Comparison of ENCODE assay signal across 8 cellular contexts in the genomic region with DNA sequence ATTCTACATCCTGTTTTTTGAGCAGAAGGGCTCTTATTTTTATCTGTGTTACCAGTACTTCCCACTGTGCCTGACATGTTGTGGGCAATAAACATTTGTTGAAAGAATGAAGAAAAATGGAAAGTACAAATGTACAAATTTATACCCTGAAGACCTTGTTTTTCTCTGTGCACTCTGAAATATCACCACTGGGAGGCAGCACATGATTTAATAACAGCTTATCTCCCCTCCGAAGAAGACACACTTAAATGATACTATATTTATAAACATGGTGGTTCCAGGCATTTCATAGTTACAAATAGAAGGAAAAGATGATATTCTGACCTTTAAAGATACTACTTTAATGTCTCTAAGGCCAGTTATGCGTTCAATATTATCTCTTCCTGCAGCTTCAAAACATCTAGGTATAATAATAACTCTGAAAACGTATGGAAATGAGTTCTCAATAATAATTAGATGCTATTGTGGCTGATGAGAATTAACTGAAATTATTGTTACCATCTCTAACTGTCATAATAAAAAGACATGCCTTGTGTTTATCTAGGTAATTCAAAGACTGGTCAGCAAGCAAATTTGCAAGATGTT. TPM values are rescaled to one million over a fixed set of nuclear protein-coding genes. Genes with fewer than 3 reads are reported as not detected.
A peak's percentile ranks its signal among the peaks of the same experiment; 100 is the strongest.
DNase-seq lines count a peak whose midpoint lies in the region; ATAC-seq, FAIRE-seq and TF ChIP-seq lines count a peak whose summit lies in the region.

No MANE protein-coding gene starts in this region.

- 0 out of 3 replicates have a peak overlapping the region, but pooled peaks have one; percentile 5 for H3K4me2 ChIP-seq in A549
- H3K4me2 ChIP-seq in neuronal stem cell (ENCODE audit: insufficient read depth, low read length, poor library complexity, severe bottlenecking): no peak overlapping the region

- H3K4me1 ChIP-seq in A549: no peaks in the 10 kb centered on the region
- H3K4me1 ChIP-seq in esophagus squamous epithelium: no peaks in the 10 kb centered on the region
- no peaks in the 10 kb centered on the region for H3K4me1 ChIP-seq in neuronal stem cell (ENCODE audit: control insufficient read depth in 2 of 2, insufficient read depth in 1 of 2, low read depth in 1 of 2, low read length in 2 of 2)

- H3K9ac ChIP-seq in neuronal stem cell (ENCODE audit: low read depth, low read length, poor library complexity): no peak overlapping the region

- CTCF ChIA-PET in A549 (lab: Yijun Ruan, JAX): interaction anchor here (0.5 to 4.0 kb wide), 11 partner anchors 90 to 448 kb away, joined by 3 to 23 read pairs (median 4); partner anchors contain the start of genes DNAI4 and MIER1
- CTCF ChIA-PET in activated CD4-positive, alpha-beta memory T cell treated with anti-CD3 and anti-CD28 coated beads, Interleukin-2, amount 10 ng/mL, durations not matched to agents 7 days and 5 days (lab: Charles Lee): interaction anchor here (0.7 to 6.5 kb wide), 12 partner anchors 8 to 735 kb away, joined by 3 to 48 read pairs (median 4); partner anchors contain the start of genes DNAI4 and MIER1

- TF ChIP-seq EP300 in A549 (IDR thresholded peaks at IDR 0.05): no peak

- H2BK15ac ChIP-seq in neuronal stem cell (ENCODE audit: low read length): no peak overlapping the region

- no peak overlapping the region for H2BK120ac ChIP-seq in neuronal stem cell (ENCODE audit: low read depth, low read length)

- peak; percentile 14 to 38 for DNase-seq in A549 (ENCODE audit: low read depth in 1 of 2, low spot score in 1 of 2)
- DNase-seq in NCI-H460 (ENCODE audit: extremely low read depth, low read depth): peak; percentile 52
- DNase-seq in activated CD4-positive, alpha-beta memory T cell treated with anti-CD3 and anti-CD28 coated beads, Interleukin-2, amount 10 ng/mL, durations not matched to agents 7 days and 5 days: peak; percentile 54
- no peak for DNase-seq in esophagus squamous epithelium (lab: John Stamatoyannopoulos, UW)
- peak; percentile 17 for DNase-seq in neuronal stem cell (ENCODE audit: low spot score)
- DNase-seq in HK-2 (ENCODE audit: unreplicated experiment): no peak

- no peak overlapping the region for H2AK5ac ChIP-seq in neuronal stem cell (ENCODE audit: low read depth, low read length)

- H3K4me1 Mint-ChIP-seq in activated CD4-positive, alpha-beta memory T cell treated with anti-CD3 and anti-CD28 coated beads, Interleukin-2, amount 10 ng/mL, durations not matched to agents 7 days and 5 days: peaks cover 15% of the 10 kb centered on the region

- H3K23ac ChIP-seq in neuronal stem cell (ENCODE audit: low read depth, low read length, poor library complexity): no peak overlapping the region

- no peak for TF ChIP-seq POLR2A in A549 (IDR thresholded peaks at IDR 0.05; ENCODE audit: low read length)
- no peak for TF ChIP-seq POLR2A in esophagus squamous epithelium (IDR thresholded peaks at IDR 0.05)

- POLR2A ChIA-PET in A549 (lab: Yijun Ruan, JAX): interaction anchor here (0.6 to 1.5 kb wide), 2 partner anchors 160 to 213 kb away, joined by 3 to 5 read pairs; partner anchors contain the start of genes DNAI4 and MIER1
- POLR2A ChIA-PET in activated CD4-positive, alpha-beta memory T cell treated with anti-CD3 and anti-CD28 coated beads, Interleukin-2, amount 10 ng/mL, durations not matched to agents 7 days and 5 days (lab: Charles Lee): interaction anchor here (0.9 kb wide), 1 partner anchor 380 kb away, joined by 3 read pairs; no protein-coding TSS in a partner anchor

- no peak overlapping the region for H2BK5ac ChIP-seq in neuronal stem cell (ENCODE audit: low read length)

- 0 out of 3 replicates have a peak, but pooled peaks cover 4% of the 10 kb centered on the region for H3K9me3 ChIP-seq in A549
- no peaks in the 10 kb centered on the region for H3K9me3 ChIP-seq in esophagus squamous epithelium
- H3K9me3 ChIP-seq in neuronal stem cell (replicated peaks in 1 of 2; ENCODE audit: control insufficient read depth in 2 of 2, insufficient read depth in 1 of 2, low read depth in 1 of 2, low read length in 2 of 2): no peaks in the 10 kb centered on the region

- peak; percentile 71 to 81 for TF ChIP-seq RAD21 in A549 (conservative IDR thresholded peaks at IDR 0.05 in 1 of 2, IDR thresholded peaks at IDR 0.05 in 1 of 2)

- intact Hi-C loops in esophagus squamous epithelium (cut with DNase I): no loop called here

- H2AFZ ChIP-seq in neuronal stem cell (ENCODE audit: low read length): no peak overlapping the region

- H3K4me3 ChIP-seq in A549 (no peak overlapping the region), esophagus squamous epithelium (no peak overlapping the region), neuronal stem cell (ENCODE audit: low read length in 2 of 2) (no peak overlapping the region)

- H3K27ac ChIP-seq in A549: no peak overlapping the region
- no peak overlapping the region for H3K27ac ChIP-seq in esophagus squamous epithelium
- no peak overlapping the region for H3K27ac ChIP-seq in neuronal stem cell (replicated peaks; ENCODE audit: low read length)

- H4K91ac ChIP-seq in neuronal stem cell (ENCODE audit: low read depth, low read length, poor library complexity): no peak overlapping the region

- no peaks in the 10 kb centered on the region for H3K36me3 ChIP-seq in esophagus squamous epithelium
- no peaks in the 10 kb centered on the region for H3K36me3 ChIP-seq in neuronal stem cell (replicated peaks in 1 of 2; ENCODE audit: control insufficient read depth in 2 of 2, insufficient read depth in 2 of 2, low read length in 2 of 2)

- H3K27ac Mint-ChIP-seq in activated CD4-positive, alpha-beta memory T cell treated with anti-CD3 and anti-CD28 coated beads, Interleukin-2, amount 10 ng/mL, durations not matched to agents 7 days and 5 days: no peak overlapping the region

- no peak overlapping the region for H4K8ac ChIP-seq in neuronal stem cell (ENCODE audit: low read depth, low read length)

- no peak overlapping the region for H3K4me3 Mint-ChIP-seq in activated CD4-positive, alpha-beta memory T cell treated with anti-CD3 and anti-CD28 coated beads, Interleukin-2, amount 10 ng/mL, durations not matched to agents 7 days and 5 days

- H3K14ac ChIP-seq in neuronal stem cell (ENCODE audit: low read length): no peak overlapping the region

- no peaks in the 10 kb centered on the region for H3K36me3 Mint-ChIP-seq in activated CD4-positive, alpha-beta memory T cell treated with anti-CD3 and anti-CD28 coated beads, Interleukin-2, amount 10 ng/mL, durations not matched to agents 7 days and 5 days (ENCODE audit: low read depth)

- no peaks in the 10 kb centered on the region for H3K79me1 ChIP-seq in neuronal stem cell (ENCODE audit: low read depth, low read length)

- H2BK12ac ChIP-seq in neuronal stem cell (ENCODE audit: low read length): no peak overlapping the region

- FAIRE-seq in A549 (lab: Jason Lieb, UNC): no peak

- H3K9me3 Mint-ChIP-seq in activated CD4-positive, alpha-beta memory T cell treated with anti-CD3 and anti-CD28 coated beads, Interleukin-2, amount 10 ng/mL, durations not matched to agents 7 days and 5 days: no peaks in the 10 kb centered on the region

- TF ChIP-seq CTCF in A549 (IDR thresholded peaks at IDR 0.05) (peak; percentile 74), GM12873 (IDR thresholded peaks at IDR 0.05; ENCODE audit: insufficient read depth, low read depth, low read length, missing control alignments) (peak; percentile 59), esophagus squamous epithelium (IDR thresholded peaks at IDR 0.05) (peak; percentile 27 to 75 (median 61))

- no peaks in the 10 kb centered on the region for H3K27me3 ChIP-seq in esophagus squamous epithelium
- peaks cover 0 to 3% (median 0%) of the 10 kb centered on the region in 3 experiments for H3K27me3 ChIP-seq in neuronal stem cell (ENCODE audit: control insufficient read depth in 3 of 3, insufficient read depth in 3 of 3, low read depth in 1 of 3, low read length in 3 of 3)

- H3K18ac ChIP-seq in neuronal stem cell (ENCODE audit: low read length): no peak overlapping the region

- 4% methylated on average over 3 of the region's 3 CpGs for WGBS in A549 (ENCODE audit: missing lambda C conversion rate)
- WGBS in esophagus squamous epithelium, 2 donors: 10 to 14% methylated on average over 3 of the region's 3 CpGs
- no CpG with 5 or more reads among the region's 3 CpGs for WGBS in neuronal stem cell (ENCODE audit: extremely low coverage in 2 of 2, insufficient read length in 2 of 2, insufficient replicate concordance in 1 of 2), 2 donors

- H3K4ac ChIP-seq in neuronal stem cell (ENCODE audit: low read length): no peak overlapping the region

- H3K27me3 Mint-ChIP-seq in activated CD4-positive, alpha-beta memory T cell treated with anti-CD3 and anti-CD28 coated beads, Interleukin-2, amount 10 ng/mL, durations not matched to agents 7 days and 5 days: peaks cover 9% of the 10 kb centered on the region

- ATAC-seq in A549: peak; percentile 59 to 76; a peak in 5 of 6 replicates
- ATAC-seq in HG03175 (IDR thresholded peaks at IDR 0.05; ENCODE audit: unreplicated experiment): peak; percentile 80

TF ChIP-seq in A549, 52 proteins besides CTCF, POLR2A, EP300 and RAD21 (continues in another document):
- TF ChIP-seq BHLHE40 (IDR thresholded peaks at IDR 0.05; ENCODE audit: low read depth, low read length): no peak

RNA-seq across cellular contexts. Expression of gene DYNLT5, which starts 12.8 kb away (rescaled TPM):
- polyA plus RNA-seq in A549 (2011; rRNA removed) (not detected in 2 replicates), A549 (2017; fragmentation: RNase III; extraction: RNeasy Plus Mini Kit Qiagen cat#74134 plus additional on column Dnase treatment) (not detected in 3 replicates)
- not detected in 2 replicates for polyA plus RNA-seq in A549 (2012; cell fraction: cytosol; rRNA removed)
- polyA plus RNA-seq in A549 (2012; cell fraction: nucleus; rRNA removed): not detected in 2 replicates
- polyA minus RNA-seq in A549 (2011; rRNA and poly(A)+ RNA removed): not detected in 2 replicates
- not detected in 2 replicates for total RNA-seq in NCI-H460 (2014; rRNA removed; shearing (Covaris generic))
- not detected in 2 replicates for polyA plus RNA-seq in NCI-H460 (2014; cell fraction: nucleus; rRNA removed)
- total RNA-seq in activated CD4-positive, alpha-beta memory T cell treated with anti-CD3 and anti-CD28 coated beads, Interleukin-2, amount 10 ng/mL, durations not matched to agents 7 days and 5 days: not detected
- total RNA-seq in esophagus squamous epithelium: 1 to 10 TPM in 1 of 4 donors, under 1 TPM in 1, not detected in 2; 0.22 to 3.1 TPM
- 0.14 TPM for polyA plus RNA-seq in neuronal stem cell (2013, experiment 1 of 2)
- 0.22 TPM for polyA plus RNA-seq in neuronal stem cell (2013, experiment 2 of 2)

RNA-seq across cellular contexts. Expression of gene INSL5, which starts 36.0 kb away (rescaled TPM):
- polyA plus RNA-seq in A549 (2011; rRNA removed): not detected in 2 replicates
- not detected in 2 replicates for polyA plus RNA-seq in A549 (2012; cell fraction: cytosol; rRNA removed)
- polyA plus RNA-seq in A549 (2012; cell fraction: nucleus; rRNA removed): not detected in 2 replicates
- not detected in 3 replicates for polyA plus RNA-seq in A549 (2017; fragmentation: RNase III; extraction: RNeasy Plus Mini Kit Qiagen cat#74134 plus additional on column Dnase treatment)
- not detected in 2 replicates for polyA minus RNA-seq in A549 (2011; rRNA and poly(A)+ RNA removed)
- not detected in 2 replicates for total RNA-seq in NCI-H460 (2014; rRNA removed; shearing (Covaris generic))
- 0.41 TPM in 1 of 2 replicates, not detected in the other for polyA plus RNA-seq in NCI-H460 (2014; cell fraction: nucleus; rRNA removed)
- total RNA-seq in activated CD4-positive, alpha-beta memory T cell treated with anti-CD3 and anti-CD28 coated beads, Interleukin-2, amount 10 ng/mL, durations not matched to agents 7 days and 5 days: not detected
- not detected for total RNA-seq in esophagus squamous epithelium
- polyA plus RNA-seq in neuronal stem cell (2013, experiment 1 of 2): not detected
- polyA plus RNA-seq in neuronal stem cell (2013, experiment 2 of 2): not detected

Comparison
In these comparisons a context has a peak if more than half of its experiments do, and no peak if none do; other contexts are left out.
1. DNase-seq: peak in A549 (2 of 2), NCI-H460 (single experiment), activated CD4-positive, alpha-beta memory T cell treated with anti-CD3 and anti-CD28 coated beads, Interleukin-2, amount 10 ng/mL, durations not matched to agents 7 days and 5 days (single experiment) and neuronal stem cell (single experiment); none in esophagus squamous epithelium (single experiment) and HK-2 (single experiment).
2. Peak in every context shown above with its lines, with median percentiles within 50 percentile points of each other: CTCF ChIP-seq.